ENCODE assay signal across 35 cellular contexts in the genomic region with DNA sequence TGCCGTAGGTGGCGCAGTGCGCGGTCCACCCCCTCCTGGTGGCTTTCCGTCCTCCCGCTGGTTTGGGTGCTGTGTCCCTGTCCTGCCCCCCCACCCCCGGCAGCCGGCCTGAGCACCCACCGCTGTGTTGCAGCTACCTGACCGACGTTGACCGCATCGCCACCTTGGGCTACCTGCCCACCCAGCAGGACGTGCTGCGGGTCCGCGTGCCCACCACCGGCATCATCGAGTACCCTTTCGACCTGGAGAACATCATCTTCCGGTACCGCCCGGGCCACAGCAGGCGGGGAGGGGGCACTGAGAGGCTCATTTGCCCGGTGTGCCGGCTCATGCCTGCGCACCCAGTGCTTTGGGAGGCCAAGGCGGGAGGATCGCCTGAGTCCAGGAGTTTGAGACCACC. TPM values are rescaled to one million over a fixed set of nuclear protein-coding genes. Genes with fewer than 3 reads are reported as not detected.
"Had no signal": no experiment of that assay in that cellular context is flagged by ENCODE, and none has a peak within 500 bp of the region (broad histone marks: within the 10 kb centered on the region; RNA-seq: fewer than 3 reads in every experiment).

No MANE protein-coding gene starts in this region.

- ATAC-seq: activated CD4-positive, alpha-beta T cell treated with anti-CD3 and anti-CD28 coated beads for 36 hours; activated CD8-positive, alpha-beta memory T cell treated with anti-CD3 and anti-CD28 coated beads, Interleukin-2, amount 10 ng/mL, durations not matched to agents 7 days and 5 days; activated CD8-positive, alpha-beta T cell treated with anti-CD3 and anti-CD28 coated beads, Interleukin-2, amount 10 ng/mL, durations not matched to agents 7 days and 5 days; activated naive CD8-positive, alpha-beta T cell treated with anti-CD3 and anti-CD28 coated beads, Interleukin-2, amount 50 U/mL, for 24 hours; body of pancreas; foreskin keratinocyte; gastrocnemius medialis; heart left ventricle had no signal

- DNase-seq: activated CD4-positive, alpha-beta memory T cell treated with anti-CD3 and anti-CD28 coated beads for 36 hours; activated CD4-positive, alpha-beta T cell treated with anti-CD3 and anti-CD28 coated beads for 36 hours; activated CD4-positive, alpha-beta T cell treated with anti-CD3 and anti-CD28 coated beads, Interleukin-2, amount 10 ng/mL, durations not matched to agents 24 days and 14 days; activated CD4-positive, CD25-positive, alpha-beta regulatory T cell; activated CD4-positive, CD25-positive, alpha-beta regulatory T cell treated with anti-CD3 and anti-CD28 coated beads, Interleukin-2, amount 50 U/mL, for 72 hours; activated CD8-positive, alpha-beta memory T cell treated with anti-CD3 and anti-CD28 coated beads, Interleukin-2, amount 10 ng/mL, durations not matched to agents 7 days and 5 days; activated CD8-positive, alpha-beta memory T cell treated with anti-CD3 and anti-CD28 coated beads, Interleukin-2, amount 50 U/mL, for 4 hours; activated CD8-positive, alpha-beta T cell treated with anti-CD3 and anti-CD28 coated beads, Interleukin-2, amount 10 ng/mL, durations not matched to agents 7 days and 5 days; activated effector memory CD4-positive, alpha-beta T cell treated with anti-CD3 and anti-CD28 coated beads, Interleukin-2, amount 50 U/mL, for 16 hours; activated naive CD4-positive, alpha-beta T cell treated with anti-CD3 and anti-CD28 coated beads for 36 hours; activated naive CD8-positive, alpha-beta T cell treated with anti-CD3 and anti-CD28 coated beads for 36 hours; activated naive CD8-positive, alpha-beta T cell treated with anti-CD3 and anti-CD28 coated beads, Interleukin-2, amount 50 U/mL, for 24 hours; activated T-cell treated with anti-CD3 and anti-CD28 coated beads, Interleukin-2, amount 50 U/mL, for 1 hour; activated T-cell treated with anti-CD3 and anti-CD28 coated beads, Interleukin-2, amount 50 U/mL, for 48 hours; adrenal gland; amygdala; aorta; central memory CD4-positive, alpha-beta T cell; cerebellar nuclear complex; dorsolateral prefrontal cortex; effector memory CD4-positive, alpha-beta T cell; endodermal cell; erythroblast; foreskin keratinocyte; gastrocnemius medialis; glutamatergic neuron; T-helper 2 cell had no signal

- H3K9me3 ChIP-seq: adrenal gland, body of pancreas, esophagus muscularis mucosa, gastrocnemius medialis, heart left ventricle had no signal

- H3K27me3 ChIP-seq: adrenal gland, body of pancreas, dorsolateral prefrontal cortex, esophagus muscularis mucosa, foreskin keratinocyte, gastrocnemius medialis, heart left ventricle had no signal

- H3K4me1 Mint-ChIP-seq: activated CD4-positive, alpha-beta T cell treated with anti-CD3 and anti-CD28 coated beads for 36 hours; activated CD4-positive, alpha-beta T cell treated with anti-CD3 and anti-CD28 coated beads, Interleukin-2, amount 10 ng/mL, durations not matched to agents 24 days and 14 days; activated CD8-positive, alpha-beta memory T cell treated with anti-CD3 and anti-CD28 coated beads, Interleukin-2, amount 10 ng/mL, durations not matched to agents 7 days and 5 days; activated naive CD4-positive, alpha-beta T cell treated with anti-CD3 and anti-CD28 coated beads, Interleukin-2, amount 50 U/mL, for 24 hours; activated naive CD8-positive, alpha-beta T cell treated with anti-CD3 and anti-CD28 coated beads for 36 hours; activated naive CD8-positive, alpha-beta T cell treated with anti-CD3 and anti-CD28 coated beads, Interleukin-2, amount 50 U/mL, for 24 hours; endodermal cell had no signal

- H3K27ac Mint-ChIP-seq: activated CD4-positive, alpha-beta memory T cell treated with anti-CD3 and anti-CD28 coated beads for 36 hours; activated CD4-positive, alpha-beta T cell treated with anti-CD3 and anti-CD28 coated beads for 36 hours; activated CD4-positive, alpha-beta T cell treated with anti-CD3 and anti-CD28 coated beads, Interleukin-2, amount 10 ng/mL, durations not matched to agents 24 days and 14 days; activated CD8-positive, alpha-beta memory T cell treated with anti-CD3 and anti-CD28 coated beads, Interleukin-2, amount 10 ng/mL, durations not matched to agents 7 days and 5 days; activated CD8-positive, alpha-beta T cell treated with anti-CD3 and anti-CD28 coated beads, Interleukin-2, amount 10 ng/mL, durations not matched to agents 7 days and 5 days; activated naive CD4-positive, alpha-beta T cell treated with anti-CD3 and anti-CD28 coated beads for 36 hours; activated naive CD4-positive, alpha-beta T cell treated with anti-CD3 and anti-CD28 coated beads, Interleukin-2, amount 50 U/mL, for 24 hours; activated naive CD8-positive, alpha-beta T cell treated with anti-CD3 and anti-CD28 coated beads for 36 hours; activated naive CD8-positive, alpha-beta T cell treated with anti-CD3 and anti-CD28 coated beads, Interleukin-2, amount 50 U/mL, for 24 hours; activated T-helper 1 cell treated with anti-CD3 and anti-CD28 coated beads, Interleukin-12 subunit alpha, Interleukin-12 subunit beta, Interleukin-2, Interleukin-4 antibody, amounts not matched to agents 30 ng/mL and 10 ng/mL and 1 ng/mL, durations not matched to agents 14 hours and 24 hours and 36 hours; activated T-helper 2 cell treated with anti-CD3 and anti-CD28 coated beads, Interferon-gamma antibody, Interleukin-2, Interleukin-4, amounts not matched to agents 10 μg/mL and 5 μg/mL and 100 μg/mL, durations not matched to agents 14 hours and 24 hours and 36 hours; dendritic cell treated with granulocyte-macrophage colony-stimulating factor and Interleukin-4, amounts not matched to agents 40 ng/mL and 50 ng/mL, for 4 days; endodermal cell had no signal

- H3K9me3 Mint-ChIP-seq: activated CD4-positive, alpha-beta memory T cell treated with anti-CD3 and anti-CD28 coated beads for 36 hours; activated CD4-positive, alpha-beta T cell treated with anti-CD3 and anti-CD28 coated beads, Interleukin-2, amount 10 ng/mL, durations not matched to agents 24 days and 14 days; activated naive CD4-positive, alpha-beta T cell treated with anti-CD3 and anti-CD28 coated beads for 36 hours; activated naive CD4-positive, alpha-beta T cell treated with anti-CD3 and anti-CD28 coated beads, Interleukin-2, amount 50 U/mL, for 24 hours; activated naive CD8-positive, alpha-beta T cell treated with anti-CD3 and anti-CD28 coated beads for 36 hours; activated naive CD8-positive, alpha-beta T cell treated with anti-CD3 and anti-CD28 coated beads, Interleukin-2, amount 50 U/mL, for 24 hours; activated T-helper 1 cell treated with anti-CD3 and anti-CD28 coated beads, Interleukin-12 subunit alpha, Interleukin-12 subunit beta, Interleukin-2, Interleukin-4 antibody, amounts not matched to agents 30 ng/mL and 10 ng/mL and 1 ng/mL, durations not matched to agents 14 hours and 24 hours and 36 hours; activated T-helper 2 cell treated with anti-CD3 and anti-CD28 coated beads, Interferon-gamma antibody, Interleukin-2, Interleukin-4, amounts not matched to agents 10 μg/mL and 5 μg/mL and 100 μg/mL, durations not matched to agents 14 hours and 24 hours and 36 hours; dendritic cell treated with granulocyte-macrophage colony-stimulating factor and Interleukin-4, amounts not matched to agents 40 ng/mL and 50 ng/mL, for 4 days; endodermal cell had no signal

- H3K27ac ChIP-seq: adrenal gland, body of pancreas, coronary artery, dorsolateral prefrontal cortex, foreskin keratinocyte, gastrocnemius medialis had no signal

- H3K4me3 ChIP-seq: adrenal gland, body of pancreas, coronary artery, dorsolateral prefrontal cortex, esophagus muscularis mucosa, gastrocnemius medialis, heart left ventricle had no signal

- H3K4me1 ChIP-seq: adrenal gland, body of pancreas, foreskin keratinocyte, gastrocnemius medialis had no signal

- H3K4me3 Mint-ChIP-seq: activated CD4-positive, alpha-beta memory T cell treated with anti-CD3 and anti-CD28 coated beads for 36 hours; activated CD4-positive, alpha-beta T cell treated with anti-CD3 and anti-CD28 coated beads for 36 hours; activated CD4-positive, alpha-beta T cell treated with anti-CD3 and anti-CD28 coated beads, Interleukin-2, amount 10 ng/mL, durations not matched to agents 24 days and 14 days; activated CD8-positive, alpha-beta memory T cell treated with anti-CD3 and anti-CD28 coated beads, Interleukin-2, amount 10 ng/mL, durations not matched to agents 7 days and 5 days; activated CD8-positive, alpha-beta T cell treated with anti-CD3 and anti-CD28 coated beads, Interleukin-2, amount 10 ng/mL, durations not matched to agents 7 days and 5 days; activated naive CD4-positive, alpha-beta T cell treated with anti-CD3 and anti-CD28 coated beads for 36 hours; activated naive CD4-positive, alpha-beta T cell treated with anti-CD3 and anti-CD28 coated beads, Interleukin-2, amount 50 U/mL, for 24 hours; activated naive CD8-positive, alpha-beta T cell treated with anti-CD3 and anti-CD28 coated beads for 36 hours; activated naive CD8-positive, alpha-beta T cell treated with anti-CD3 and anti-CD28 coated beads, Interleukin-2, amount 50 U/mL, for 24 hours; activated T-helper 1 cell treated with anti-CD3 and anti-CD28 coated beads, Interleukin-12 subunit alpha, Interleukin-12 subunit beta, Interleukin-2, Interleukin-4 antibody, amounts not matched to agents 30 ng/mL and 10 ng/mL and 1 ng/mL, durations not matched to agents 14 hours and 24 hours and 36 hours; dendritic cell treated with granulocyte-macrophage colony-stimulating factor and Interleukin-4, amounts not matched to agents 40 ng/mL and 50 ng/mL, for 4 days; endodermal cell had no signal

- H3K36me3 Mint-ChIP-seq: activated CD4-positive, alpha-beta memory T cell treated with anti-CD3 and anti-CD28 coated beads for 36 hours; activated CD8-positive, alpha-beta memory T cell treated with anti-CD3 and anti-CD28 coated beads, Interleukin-2, amount 10 ng/mL, durations not matched to agents 7 days and 5 days; activated naive CD4-positive, alpha-beta T cell treated with anti-CD3 and anti-CD28 coated beads, Interleukin-2, amount 50 U/mL, for 24 hours; activated naive CD8-positive, alpha-beta T cell treated with anti-CD3 and anti-CD28 coated beads for 36 hours had no signal

- H3K27me3 Mint-ChIP-seq: activated CD4-positive, alpha-beta memory T cell treated with anti-CD3 and anti-CD28 coated beads for 36 hours; activated CD4-positive, alpha-beta T cell treated with anti-CD3 and anti-CD28 coated beads for 36 hours; activated CD4-positive, alpha-beta T cell treated with anti-CD3 and anti-CD28 coated beads, Interleukin-2, amount 10 ng/mL, durations not matched to agents 24 days and 14 days; activated CD8-positive, alpha-beta memory T cell treated with anti-CD3 and anti-CD28 coated beads, Interleukin-2, amount 10 ng/mL, durations not matched to agents 7 days and 5 days; activated naive CD4-positive, alpha-beta T cell treated with anti-CD3 and anti-CD28 coated beads, Interleukin-2, amount 50 U/mL, for 24 hours; activated naive CD8-positive, alpha-beta T cell treated with anti-CD3 and anti-CD28 coated beads for 36 hours; activated naive CD8-positive, alpha-beta T cell treated with anti-CD3 and anti-CD28 coated beads, Interleukin-2, amount 50 U/mL, for 24 hours had no signal

RNA-seq across cellular contexts. Expression of gene GNA15, which starts 21.0 kb away (rescaled TPM):
- total RNA-seq: endodermal cell had no signal
